ENCODE assay signal across 11 cellular contexts in genomic region chr15:68418611-68419161, GRCh38. TPM values are rescaled to one million over a fixed set of nuclear protein-coding genes. Genes with fewer than 3 reads are reported as not detected.
A peak's percentile ranks its signal among the peaks of the same experiment; 100 is the strongest.
DNase-seq lines count a peak whose midpoint lies in the region; ATAC-seq and TF ChIP-seq lines count a peak whose summit lies in the region.
"Had no signal": no experiment of that assay in that cellular context is flagged by ENCODE, and none has a peak within 500 bp of the region (broad histone marks: within the 10 kb centered on the region; RNA-seq: fewer than 3 reads in every experiment).

No MANE protein-coding gene starts in this region.

- WGBS in mesendoderm (ENCODE audit: extremely low coverage, insufficient coverage, low lambda C conversion rate) = no CpG with 5 or more reads among the region's 6 CpGs

- H4K5ac ChIP-seq in mesendoderm (ENCODE audit: low read length) = no peak overlapping the region

- H3K9ac ChIP-seq in Loucy (ENCODE audit: low read depth, low read length, poor library complexity, severe bottlenecking) (no peak overlapping the region), mesendoderm (ENCODE audit: low read length) (no peak overlapping the region)

- no peaks in the 10 kb centered on the region for H3K4me1 ChIP-seq in Loucy (ENCODE audit: insufficient read depth, low read length, poor library complexity, severe bottlenecking)
- H3K4me1 ChIP-seq in mesendoderm (ENCODE audit: control insufficient read depth, low read depth, low read length) = peaks cover 14% of the 10 kb centered on the region

- DNase-seq in AG04450 (ENCODE audit: low read depth, low spot score) = peak; percentile 82
- DNase-seq in choroid plexus epithelial cell (ENCODE audit: low read depth) = peak; percentile 77
- no peak for DNase-seq in mesendoderm
- no peak for DNase-seq in NCI-H1436 (lab: John Stamatoyannopoulos, UW)
- DNase-seq in GM19240 (ENCODE audit: insufficient read length, low spot score) = no peak
- DNase-seq in activated CD4-positive, alpha-beta T cell treated with anti-CD3 and anti-CD28 coated beads, Interleukin-2, amount 50 U/mL, for 48 hours = no peak
- DNase-seq: DMS153, glutamatergic neuron, Karpas-422 had no signal

- no peak overlapping the region for H2BK5ac ChIP-seq in mesendoderm (ENCODE audit: low read length)

- H3K56ac ChIP-seq in mesendoderm (ENCODE audit: low read length) = no peak overlapping the region

- no peak overlapping the region for H2AK5ac ChIP-seq in mesendoderm (ENCODE audit: low read length)

- H3K79me2 ChIP-seq in Loucy (ENCODE audit: insufficient read depth, low read length) = no peaks in the 10 kb centered on the region
- no peaks in the 10 kb centered on the region for H3K79me2 ChIP-seq in mesendoderm (ENCODE audit: control insufficient read depth, insufficient read depth, low read length)

- peak overlapping the region; percentile 65 for H3K27ac ChIP-seq in AG04450 (ENCODE audit: low read depth, low read length)
- H3K27ac ChIP-seq in mesendoderm (ENCODE audit: low read depth, low read length) = no peak overlapping the region

- no peaks in the 10 kb centered on the region for H4K20me1 ChIP-seq in Loucy (ENCODE audit: insufficient read depth, low read length, poor library complexity, severe bottlenecking)

- POLR2A ChIA-PET in AG04450 (lab: Yijun Ruan, JAX) = interaction anchor here (0.6 to 0.9 kb wide), 4 partner anchors 53 to 106 kb away, joined by 3 to 5 read pairs (median 3); no protein-coding TSS in a partner anchor

- H4K8ac ChIP-seq in mesendoderm (ENCODE audit: low read depth, low read length) = no peak overlapping the region

- no peaks in the 10 kb centered on the region for H3K27me3 ChIP-seq in AG04450 (ENCODE audit: control insufficient read depth, insufficient read depth, low read length)
- no peaks in the 10 kb centered on the region for H3K27me3 ChIP-seq in Loucy (ENCODE audit: insufficient read depth, low read length, poor library complexity, severe bottlenecking)
- no peaks in the 10 kb centered on the region for H3K27me3 ChIP-seq in mesendoderm (ENCODE audit: insufficient read depth, low read length, poor library complexity)

- TF ChIP-seq CTCF in AG04450 (IDR thresholded peaks at IDR 0.05; ENCODE audit: low read depth, low read length) (0 out of 2 replicates have a peak, but pooled peaks have one; percentile 9), Loucy (conservative IDR thresholded peaks at IDR 0.05; ENCODE audit: low read length) (no peak), choroid plexus epithelial cell (conservative IDR thresholded peaks at IDR 0.05; ENCODE audit: low read depth, low read length) (no peak)

- no peak overlapping the region for H2BK120ac ChIP-seq in mesendoderm (ENCODE audit: low read depth, low read length)

- no peaks in the 10 kb centered on the region for H3K79me1 ChIP-seq in mesendoderm (ENCODE audit: low read length)

- H3K36me3 ChIP-seq in Loucy (ENCODE audit: insufficient read depth, low read length) (no peaks in the 10 kb centered on the region), mesendoderm (ENCODE audit: control insufficient read depth, insufficient read depth, low read length) (no peaks in the 10 kb centered on the region)

- H2BK15ac ChIP-seq in mesendoderm (replicated peaks; ENCODE audit: low read depth) = no peak overlapping the region

- no peak overlapping the region for H3K23ac ChIP-seq in mesendoderm (ENCODE audit: low read length)

- H3K4ac ChIP-seq in mesendoderm (ENCODE audit: low read depth, low read length) = no peak overlapping the region

- H3K9me3 ChIP-seq in AG04450 (ENCODE audit: control insufficient read depth, insufficient read depth, low read length) (no peaks in the 10 kb centered on the region), Loucy (ENCODE audit: insufficient read depth, low read depth, low read length) (no peaks in the 10 kb centered on the region)

- no peak for ATAC-seq in HG03378 (IDR thresholded peaks at IDR 0.05; ENCODE audit: unreplicated experiment)

- no peaks in the 10 kb centered on the region for H3F3A ChIP-seq in Loucy (ENCODE audit: low read depth)

- H3K4me3 ChIP-seq in AG04450 (ENCODE audit: low read depth, low read length) (no peak overlapping the region), Loucy (ENCODE audit: low read length, poor library complexity, severe bottlenecking) (no peak overlapping the region), choroid plexus epithelial cell (ENCODE audit: low read depth, low read length) (no peak overlapping the region), mesendoderm (ENCODE audit: low read length) (no peak overlapping the region)

- CTCF ChIA-PET in AG04450 (lab: Charles Lee) = no interaction called here

- no peaks in the 10 kb centered on the region for H3K9me2 ChIP-seq in Loucy (replicated peaks; ENCODE audit: low read depth, low read length)

- 0 out of 2 replicates have a peak overlapping the region, but pooled peaks have one; percentile 0 for H2AFZ ChIP-seq in Loucy (ENCODE audit: low read length)

- H3K18ac ChIP-seq in mesendoderm (ENCODE audit: low read length) = peak overlapping the region; percentile 29

- H3K4me2 ChIP-seq in Loucy (ENCODE audit: low read depth, low read length, poor library complexity, severe bottlenecking) (no peak overlapping the region), mesendoderm (ENCODE audit: low read length) (no peak overlapping the region)

RNA-seq across cellular contexts. Expression of gene ITGA11, which starts 13.3 kb away (rescaled TPM):
- 24.0 and 34.7 TPM in 2 replicates for polyA plus RNA-seq in AG04450 (2011; rRNA removed)
- polyA minus RNA-seq in AG04450 (2011; rRNA and poly(A)+ RNA removed) = 24.5 and 25.0 TPM in 2 replicates
- 0.10 TPM for polyA plus RNA-seq in mesendoderm (2013, experiment 1 of 2)
- 0.07 TPM for polyA plus RNA-seq in mesendoderm (2013, experiment 2 of 2)

Comparison
In these comparisons a context has a peak if more than half of its experiments do, and no peak if none do; other contexts are left out.
1. DNase-seq: peak in AG04450 (single experiment) and choroid plexus epithelial cell (single experiment); none in mesendoderm (single experiment), NCI-H1436 (single experiment), GM19240 (single experiment) and activated CD4-positive, alpha-beta T cell treated with anti-CD3 and anti-CD28 coated beads, Interleukin-2, amount 50 U/mL, for 48 hours (0 of 2).